ENCODE assay signal across 13 cellular contexts in the genomic region with DNA sequence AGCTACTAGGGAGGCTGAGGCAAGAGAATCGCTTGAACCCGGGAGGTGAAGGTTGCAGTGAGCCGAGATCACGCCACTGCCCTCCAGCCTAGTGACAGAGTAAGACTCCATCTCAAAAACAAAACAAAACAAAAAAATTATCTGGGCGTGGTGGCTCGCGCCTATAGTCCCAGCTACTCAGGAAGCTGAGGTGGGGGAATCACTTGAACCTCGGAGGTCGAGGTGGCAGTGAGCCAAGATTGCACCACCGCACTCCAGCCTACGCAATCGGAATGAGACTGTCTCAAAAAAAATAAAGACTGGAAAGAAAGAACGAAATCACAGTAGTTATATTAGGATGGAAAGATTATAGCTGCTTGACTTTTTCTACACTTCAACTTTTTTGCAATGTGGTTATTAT.
DNase-seq lines count a peak whose midpoint lies in the region; ATAC-seq and TF ChIP-seq lines count a peak whose summit lies in the region.
"Had no signal": no experiment of that assay in that cellular context is flagged by ENCODE, and none has a peak within 500 bp of the region (broad histone marks: within the 10 kb centered on the region; RNA-seq: fewer than 3 reads in every experiment).

No MANE protein-coding gene starts in this region.

- H3K27ac Mint-ChIP-seq in T-helper 2 cell treated with Interferon-gamma antibody and Interleukin-4, amounts not matched to agents 5 μg/mL and 100 μg/mL, for 36 hours: peak overlapping the region; percentile 68
- peak overlapping the region; percentile 20 for H3K27ac Mint-ChIP-seq in stimulated activated naive B cell treated with anti-CD40 and anti-IgM and Interleukin-4, amounts not matched to agents 10 μg/mL and 1 μg/mL and 100 μg/mL, for 72 hours

- POLR2A ChIA-PET in RWPE1 (lab: Yijun Ruan, JAX; ENCODE audit: low non-redundant PET): no interaction called here

- H3K36me3 Mint-ChIP-seq in T-helper 2 cell treated with Interferon-gamma antibody and Interleukin-4, amounts not matched to agents 5 μg/mL and 100 μg/mL, for 36 hours (ENCODE audit: low read depth): peaks cover 49% of the 10 kb centered on the region
- peaks cover 31 to 34% of the 10 kb centered on the region in 2 donors for H3K36me3 Mint-ChIP-seq in stimulated activated naive B cell treated with anti-CD40 and anti-IgM and Interleukin-4, amounts not matched to agents 10 μg/mL and 1 μg/mL and 100 μg/mL, for 72 hours

- no peak for ATAC-seq in stimulated activated naive B cell treated with anti-CD40 and anti-IgM and Interleukin-4, amounts not matched to agents 10 μg/mL and 1 μg/mL and 100 μg/mL, for 72 hours (replicated peaks)
- ATAC-seq: activated CD4-positive, CD25-positive, alpha-beta regulatory T cell treated with anti-CD3 and anti-CD28 coated beads, Interleukin-2, amount 50 U/mL, for 24 hours had no signal

- H3K27ac ChIP-seq in RWPE1: no peak overlapping the region
- H3K27ac ChIP-seq: suprapubic skin had no signal

- CTCF ChIA-PET in RWPE1 (lab: Yijun Ruan, JAX): interaction anchor here (0.6 kb wide), 1 partner anchor 88 kb away, joined by 3 read pairs; no protein-coding TSS in a partner anchor

- peak overlapping the region; percentile 64 for H3K4me3 Mint-ChIP-seq in T-helper 2 cell treated with Interferon-gamma antibody and Interleukin-4, amounts not matched to agents 5 μg/mL and 100 μg/mL, for 36 hours
- H3K4me3 Mint-ChIP-seq in stimulated activated naive B cell treated with anti-CD40 and anti-IgM and Interleukin-4, amounts not matched to agents 10 μg/mL and 1 μg/mL and 100 μg/mL, for 72 hours: no peak overlapping the region

- peaks cover 34% of the 10 kb centered on the region for H3K4me1 Mint-ChIP-seq in T-helper 2 cell treated with Interferon-gamma antibody and Interleukin-4, amounts not matched to agents 5 μg/mL and 100 μg/mL, for 36 hours (ENCODE audit: low read depth)
- H3K4me1 Mint-ChIP-seq in stimulated activated naive B cell treated with anti-CD40 and anti-IgM and Interleukin-4, amounts not matched to agents 10 μg/mL and 1 μg/mL and 100 μg/mL, for 72 hours: peaks cover 0 to 8% of the 10 kb centered on the region in 2 donors

- TF ChIP-seq CTCF in RWPE1 (conservative IDR thresholded peaks at IDR 0.05; ENCODE audit: low read depth): no peak

- DNase-seq in T-helper 2 cell treated with Interferon-gamma antibody and Interleukin-4, amounts not matched to agents 5 μg/mL and 100 μg/mL, for 36 hours (ENCODE audit: low spot score): peak; percentile 48
- peak; percentile 72 for DNase-seq in activated CD8-positive, alpha-beta memory T cell treated with anti-CD3 and anti-CD28 coated beads, Interleukin-2, amount 50 U/mL, for 48 hours
- peak; percentile 57 for DNase-seq in effector CD4-positive, alpha-beta T cell
- DNase-seq in stimulated activated naive B cell treated with anti-CD40 and anti-IgM and Interleukin-4, amounts not matched to agents 10 μg/mL and 1 μg/mL and 100 μg/mL, for 72 hours: no peak
- DNase-seq in HuH-7 (ENCODE audit: low spot score) (no peak), NOMO-1 (lab: John Stamatoyannopoulos, UW; ENCODE audit: unreplicated experiment in 2 of 2) (no peak), RWPE1 (ENCODE audit: low spot score) (no peak)
- DNase-seq: Caco-2, hippocampal formation, NCI-H1417 treated with DMSO at 0.1 percent for 48 hours, NCI-H69 had no signal

- no peaks in the 10 kb centered on the region for H3K27me3 Mint-ChIP-seq in T-helper 2 cell treated with Interferon-gamma antibody and Interleukin-4, amounts not matched to agents 5 μg/mL and 100 μg/mL, for 36 hours (ENCODE audit: low read depth)
- no peaks in the 10 kb centered on the region for H3K27me3 Mint-ChIP-seq in stimulated activated naive B cell treated with anti-CD40 and anti-IgM and Interleukin-4, amounts not matched to agents 10 μg/mL and 1 μg/mL and 100 μg/mL, for 72 hours

- no peaks in the 10 kb centered on the region for H3K9me3 Mint-ChIP-seq in T-helper 2 cell treated with Interferon-gamma antibody and Interleukin-4, amounts not matched to agents 5 μg/mL and 100 μg/mL, for 36 hours
- no peaks in the 10 kb centered on the region for H3K9me3 Mint-ChIP-seq in stimulated activated naive B cell treated with anti-CD40 and anti-IgM and Interleukin-4, amounts not matched to agents 10 μg/mL and 1 μg/mL and 100 μg/mL, for 72 hours

Comparison
In these comparisons a context has a peak if more than half of its experiments do, and no peak if none do; other contexts are left out.
1. DNase-seq: peak in T-helper 2 cell treated with Interferon-gamma antibody and Interleukin-4, amounts not matched to agents 5 μg/mL and 100 μg/mL, for 36 hours (single experiment), activated CD8-positive, alpha-beta memory T cell treated with anti-CD3 and anti-CD28 coated beads, Interleukin-2, amount 50 U/mL, for 48 hours (single experiment) and effector CD4-positive, alpha-beta T cell (single experiment); none in stimulated activated naive B cell treated with anti-CD40 and anti-IgM and Interleukin-4, amounts not matched to agents 10 μg/mL and 1 μg/mL and 100 μg/mL, for 72 hours (single experiment), HuH-7 (single experiment), NOMO-1 (0 of 2) and RWPE1 (single experiment).